9 cellular contexts compared by ENCODE assay signal in genomic region chr6:52155791-52156576, GRCh38. TPM values are rescaled to one million over a fixed set of nuclear protein-coding genes. Genes with fewer than 3 reads are reported as not detected.
DNase-seq lines count a peak whose midpoint lies in the region; ATAC-seq, FAIRE-seq and TF ChIP-seq lines count a peak whose summit lies in the region.
"Had no signal": no experiment of that assay in that cellular context is flagged by ENCODE, and none has a peak within 500 bp of the region (broad histone marks: within the 10 kb centered on the region; RNA-seq: fewer than 3 reads in every experiment).

No MANE protein-coding gene starts in this region.

- dilution Hi-C loops in endothelial cell of umbilical vein (cut with MboI; ENCODE audit: extremely low pct_ligation_motif_present, low sequenced_read_pairs), result no loop called here

- peak overlapping the region; percentile 6 for H2AFZ ChIP-seq in endothelial cell of umbilical vein (ENCODE audit: low read depth, low read length)

- H3K9me3 ChIP-seq in endothelial cell of umbilical vein (replicated peaks; ENCODE audit: control insufficient read depth, insufficient read depth, low read length) (no peaks in the 10 kb centered on the region), right cardiac atrium (ENCODE audit: control insufficient read depth, low read length) (no peaks in the 10 kb centered on the region)

- peaks cover 8% of the 10 kb centered on the region for H3K4me1 Mint-ChIP-seq in progenitor cell of endocrine pancreas (ENCODE audit: low read depth)

- H3K4me2 ChIP-seq in endothelial cell of umbilical vein (ENCODE audit: insufficient read depth, low read length), result no peak overlapping the region

- no peaks in the 10 kb centered on the region for H3K36me3 Mint-ChIP-seq in progenitor cell of endocrine pancreas (ENCODE audit: insufficient read depth)

- no peaks in the 10 kb centered on the region for H3K9me1 ChIP-seq in endothelial cell of umbilical vein (replicated peaks; ENCODE audit: control insufficient read depth, extremely low read depth, insufficient read depth, low read length)

- H3K27me3 ChIP-seq in endothelial cell of umbilical vein (ENCODE audit: control insufficient read depth in 2 of 2, insufficient read depth in 2 of 2, low read length in 2 of 2) (no peaks in the 10 kb centered on the region), right cardiac atrium (ENCODE audit: control insufficient read depth, insufficient read depth) (no peaks in the 10 kb centered on the region)

- CTCF ChIA-PET in endothelial cell of umbilical vein (lab: Charles Lee), result interaction anchor here (0.6 to 1.7 kb wide), 3 partner anchors 10 to 252 kb away, joined by 3 to 4 read pairs (median 3); no protein-coding TSS in a partner anchor

- ATAC-seq in GM21576 (IDR thresholded peaks at IDR 0.05; ENCODE audit: unreplicated experiment), result peak; percentile 92
- no peak for ATAC-seq in right cardiac atrium

- no peak for TF ChIP-seq POLR2A in GM12892 (IDR thresholded peaks at IDR 0.05; ENCODE audit: low read depth, low read length)
- no peak for TF ChIP-seq POLR2A in endothelial cell of umbilical vein (IDR thresholded peaks at IDR 0.05; ENCODE audit: low read depth, low read length)

- peaks cover 15% of the 10 kb centered on the region for H3K4me1 ChIP-seq in endothelial cell of umbilical vein (ENCODE audit: control insufficient read depth, extremely low read depth, insufficient read depth, low read length)
- H3K4me1 ChIP-seq in right cardiac atrium (ENCODE audit: control insufficient read depth, insufficient read depth, low read length), result no peaks in the 10 kb centered on the region

- H3K4me3 Mint-ChIP-seq in progenitor cell of endocrine pancreas (ENCODE audit: low read depth), result no peak overlapping the region

- H3K79me2 ChIP-seq in endothelial cell of umbilical vein (ENCODE audit: control insufficient read depth, insufficient read depth, low read length), result no peaks in the 10 kb centered on the region

- H3K9ac ChIP-seq in endothelial cell of umbilical vein (replicated peaks; ENCODE audit: extremely low read depth, insufficient read depth, low read length), result no peak overlapping the region

- intact Hi-C loops in endothelial cell of umbilical vein (cut with micrococcal nuclease), result no loop called here
- intact Hi-C loops in right cardiac atrium (cut with DNase I), result no loop called here

- POLR2A ChIA-PET in endothelial cell of umbilical vein (lab: Charles Lee), result no interaction called here

- H3K27me3 Mint-ChIP-seq in progenitor cell of endocrine pancreas, result no peaks in the 10 kb centered on the region

- H4K20me1 ChIP-seq in endothelial cell of umbilical vein (replicated peaks; ENCODE audit: control insufficient read depth, extremely low read depth, insufficient read depth, low read length), result no peaks in the 10 kb centered on the region

- H3K27ac Mint-ChIP-seq in progenitor cell of endocrine pancreas, result no peak overlapping the region

- no peaks in the 10 kb centered on the region for H3K36me3 ChIP-seq in endothelial cell of umbilical vein (ENCODE audit: control insufficient read depth in 2 of 2, extremely low read depth in 1 of 2, insufficient read depth in 2 of 2, low read length in 2 of 2)

- BruUV-seq in endothelial cell of umbilical vein (replicated peaks; lab: Mats Ljungman, UMichigan), result no TSS peak

- WGBS in right cardiac atrium, result 51% methylated on average over 7 of the region's 7 CpGs

- H3K27ac ChIP-seq in endothelial cell of umbilical vein (ENCODE audit: insufficient read depth, low read depth, low read length) (no peak overlapping the region), right cardiac atrium (ENCODE audit: low read length) (no peak overlapping the region)

- TF ChIP-seq CTCF in endothelial cell of umbilical vein (IDR thresholded peaks at IDR 0.05; ENCODE audit: extremely low read depth in 1 of 2, insufficient read depth in 1 of 2, low read depth in 1 of 2, low read length in 2 of 2) (no peak), progenitor cell of endocrine pancreas (IDR thresholded peaks at IDR 0.05; ENCODE audit: unreplicated experiment) (no peak)

- peak; percentile 96 for FAIRE-seq in GM12892 (lab: Jason Lieb, UNC)
- peak; percentile 70 for FAIRE-seq in endothelial cell of umbilical vein (lab: Jason Lieb, UNC)

- DNase-seq in GM12892 (ENCODE audit: insufficient read length) (no peak), HT-29 (ENCODE audit: low spot score) (peak; percentile 30), endothelial cell of umbilical vein (ENCODE audit: low read depth, low spot score) (peak; percentile 9), progenitor cell of endocrine pancreas (ENCODE audit: low spot score, unreplicated experiment) (no peak), OCI-M2 (lab: John Stamatoyannopoulos, UW; ENCODE audit: unreplicated experiment) (no peak), right cardiac atrium (no peak), kidney glomerular epithelial cell (lab: John Stamatoyannopoulos, UW) (no peak)
- DNase-seq: IMR-90 had no signal

- H3K4me3 ChIP-seq in endothelial cell of umbilical vein (replicated peaks in 1 of 3; ENCODE audit: insufficient read depth in 1 of 3, low read depth in 1 of 3, low read length in 3 of 3) (no peak overlapping the region), right cardiac atrium (ENCODE audit: low read length) (no peak overlapping the region)

- peaks cover 4% of the 10 kb centered on the region for H3K9me3 Mint-ChIP-seq in progenitor cell of endocrine pancreas (ENCODE audit: low read depth)

TF ChIP-seq in endothelial cell of umbilical vein, 7 proteins besides CTCF, POLR2A, EP300 and RAD21:
- TF ChIP-seq POLR2AphosphoS5 (IDR thresholded peaks at IDR 0.05; ENCODE audit: insufficient read depth, low read depth, low read length) (no peak), FOS (IDR thresholded peaks at IDR 0.05; ENCODE audit: borderline replicate concordance, insufficient read depth, low read length) (peak; percentile 34)

RNA-seq across cellular contexts. Expression of gene IL17A, which starts 30.2 kb away (rescaled TPM):
- polyA plus RNA-seq in GM12892 (2012; ENCODE audit: missing spikeins), result not detected
- not detected in 2 replicates for total RNA-seq in HT-29 (2014; rRNA removed; shearing (Covaris generic))
- total RNA-seq in endothelial cell of umbilical vein, result not detected in 2 replicates
- not detected in 2 replicates for polyA plus RNA-seq in endothelial cell of umbilical vein
- polyA plus RNA-seq in endothelial cell of umbilical vein (2011; cell fraction: cytosol; rRNA removed), result not detected in 2 replicates
- not detected in 2 replicates for polyA plus RNA-seq in endothelial cell of umbilical vein (2011; cell fraction: nucleus; rRNA removed)
- not detected in 2 replicates for polyA plus RNA-seq in endothelial cell of umbilical vein (2012)
- polyA minus RNA-seq in endothelial cell of umbilical vein, result not detected in 2 replicates
- not detected for polyA minus RNA-seq in endothelial cell of umbilical vein (2011; cell fraction: cytosol; rRNA and poly(A)+ RNA removed)
- not detected in 2 replicates for polyA minus RNA-seq in endothelial cell of umbilical vein (2011; cell fraction: nucleus; rRNA and poly(A)+ RNA removed)
- not detected in 2 replicates for total RNA-seq in progenitor cell of endocrine pancreas
- total RNA-seq in right cardiac atrium, result not detected
- not detected for polyA plus RNA-seq in right cardiac atrium
- total RNA-seq: IMR-90 had no signal
- polyA plus RNA-seq: IMR-90 had no signal

Comparison
In these comparisons a context has a peak if more than half of its experiments do, and no peak if none do; other contexts are left out.
1. DNase-seq: peak in HT-29 (single experiment) and endothelial cell of umbilical vein (single experiment); none in GM12892 (single experiment), progenitor cell of endocrine pancreas (single experiment), OCI-M2 (single experiment), right cardiac atrium (0 of 3) and kidney glomerular epithelial cell (single experiment).